12 cellular contexts compared by ENCODE assay signal in genomic region chr18:59282341-59282740, GRCh38. TPM values are rescaled to one million over a fixed set of nuclear protein-coding genes. Genes with fewer than 3 reads are reported as not detected.
"Had no signal": no experiment of that assay in that cellular context is flagged by ENCODE, and none has a peak within 500 bp of the region (broad histone marks: within the 10 kb centered on the region; RNA-seq: fewer than 3 reads in every experiment).

No MANE protein-coding gene starts in this region.

- H3K4me1 ChIP-seq: HAP-1 had no signal

- H2AFZ ChIP-seq: GM23248, GM23338 had no signal

- H3K4me2 ChIP-seq: GM23338 had no signal

- H3K4me3 ChIP-seq: GM23248, GM23338, HAP-1 had no signal

- H3K27ac ChIP-seq: GM23248 had no signal

- H3K36me3 ChIP-seq: HAP-1 had no signal

- H3K9me3 ChIP-seq: HAP-1 had no signal

- FAIRE-seq: H1, H54 had no signal

- ATAC-seq: GM23338, HCT116 had no signal

- H3K9ac ChIP-seq: GM23248 had no signal

- DNase-seq: GM23248, GOT3, H7, H9, HCEC 1CT, HFFc6 had no signal

RNA-seq across cellular contexts. Expression of gene RAX, which starts 9.1 kb away (rescaled TPM):
- total RNA-seq: GM23248, H4, H7, HFFc6 had no signal
- polyA plus RNA-seq: GM23248 had no signal

RNA-seq across cellular contexts. Expression of gene CPLX4, which starts 36.1 kb away (rescaled TPM):
- total RNA-seq: GM23248, GM23338, H1, H4, H7, H9, HFFc6 had no signal
- polyA plus RNA-seq: GM23248, GM23338, H1 had no signal
